ENCODE assay signal across 18 cellular contexts in the genomic region with DNA sequence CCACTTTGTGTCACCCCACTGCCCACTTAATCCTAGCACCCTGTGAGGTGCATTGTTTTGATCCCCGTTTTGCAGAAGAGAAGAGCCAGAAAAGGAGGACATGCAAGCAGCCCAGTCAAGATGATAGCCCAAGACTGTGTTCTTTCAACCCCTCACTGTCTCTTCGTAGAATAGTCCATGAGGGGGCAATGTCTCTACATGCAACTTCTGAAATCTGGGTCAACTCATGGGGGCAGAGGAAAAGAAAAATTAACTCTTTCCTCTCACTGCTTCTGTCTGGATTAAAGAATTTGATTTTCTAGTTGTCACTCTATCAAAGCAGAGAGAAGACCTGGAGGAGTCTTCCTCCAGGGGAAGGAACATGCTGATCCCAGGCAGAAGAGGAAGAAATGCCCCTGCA.
DNase-seq lines count a peak whose midpoint lies in the region; ATAC-seq and TF ChIP-seq lines count a peak whose summit lies in the region.
"Had no signal": no experiment of that assay in that cellular context is flagged by ENCODE, and none has a peak within 500 bp of the region (broad histone marks: within the 10 kb centered on the region; RNA-seq: fewer than 3 reads in every experiment).

No MANE protein-coding gene starts in this region.

- H3K23ac ChIP-seq in H9 (ENCODE audit: insufficient read length, low read depth, low read length): no peak overlapping the region

- POLR2A ChIA-PET in Panc1 (lab: Charles Lee): no interaction called here
- POLR2A ChIA-PET in CD8-positive, alpha-beta memory T cell (lab: Charles Lee): no interaction called here

- H3K4me3 ChIP-seq in Panc1 (ENCODE audit: low read depth in 2 of 2, low read length in 2 of 2) (no peak overlapping the region), epithelial cell of proximal tubule (ENCODE audit: low read depth, low read length) (no peak overlapping the region), osteoblast (ENCODE audit: insufficient read depth, low read length) (no peak overlapping the region)
- H3K4me3 ChIP-seq in CD8-positive, alpha-beta memory T cell (ENCODE audit: low read length): no peak overlapping the region

- no peak overlapping the region for H2AK5ac ChIP-seq in H9 (ENCODE audit: insufficient read length, low read length)

- no peaks in the 10 kb centered on the region for H4K20me1 ChIP-seq in H9 (ENCODE audit: control insufficient read depth, insufficient read depth, insufficient read length)
- no peaks in the 10 kb centered on the region for H4K20me1 ChIP-seq in osteoblast (ENCODE audit: insufficient read depth, low read length)

- H3T11ph ChIP-seq in H9 (ENCODE audit: low read length): no peak overlapping the region

- H2AFZ ChIP-seq in H9 (ENCODE audit: low read length) (no peak overlapping the region), osteoblast (ENCODE audit: low read length) (no peak overlapping the region)

- no peak overlapping the region for H3K4me3 Mint-ChIP-seq in H9
- H3K4me3 Mint-ChIP-seq in activated T-cell treated with anti-CD3 and anti-CD28 coated beads, Interleukin-2, amount 50 U/mL, for 72 hours: no peak overlapping the region
- H3K4me3 Mint-ChIP-seq in CD8-positive, alpha-beta memory T cell: no peak overlapping the region
- H3K4me3 Mint-ChIP-seq: CD4-positive, alpha-beta T cell had no signal

- no peaks in the 10 kb centered on the region for H3K27me3 Mint-ChIP-seq in H9 (ENCODE audit: low read depth)
- H3K27me3 Mint-ChIP-seq in activated T-cell treated with anti-CD3 and anti-CD28 coated beads, Interleukin-2, amount 50 U/mL, for 72 hours (ENCODE audit: low read depth): peaks cover 5% of the 10 kb centered on the region
- peaks cover 4% of the 10 kb centered on the region in 2 donors for H3K27me3 Mint-ChIP-seq in CD8-positive, alpha-beta memory T cell

- H3K36me3 Mint-ChIP-seq in H9 (ENCODE audit: insufficient read depth in 1 of 3, low read depth in 3 of 3): peaks cover 0 to under 1% (median 0%) of the 10 kb centered on the region in 3 experiments; a peak in 1 of 7 replicates
- no peaks in the 10 kb centered on the region for H3K36me3 Mint-ChIP-seq in activated T-cell treated with anti-CD3 and anti-CD28 coated beads, Interleukin-2, amount 50 U/mL, for 72 hours (ENCODE audit: insufficient read depth in 2 of 2)
- no peaks in the 10 kb centered on the region for H3K36me3 Mint-ChIP-seq in CD8-positive, alpha-beta memory T cell

- no peak overlapping the region for H2BK120ac ChIP-seq in H9 (ENCODE audit: low read depth, low read length, poor library complexity, severe bottlenecking)

- H2BK5ac ChIP-seq in H9 (ENCODE audit: insufficient read length, low read length): no peak overlapping the region

- H3K14ac ChIP-seq in H9 (ENCODE audit: insufficient read depth, low read length): no peak overlapping the region

- H3K27me3 ChIP-seq in H9 (ENCODE audit: insufficient read depth, low read length) (no peaks in the 10 kb centered on the region), Panc1 (ENCODE audit: control insufficient read depth, insufficient read depth, low read length) (no peaks in the 10 kb centered on the region; the same call in 1 of the 2 replicates), osteoblast (ENCODE audit: insufficient read depth, low read length) (no peaks in the 10 kb centered on the region)
- H3K27me3 ChIP-seq in CD8-positive, alpha-beta memory T cell (ENCODE audit: insufficient read depth, low read length, poor library complexity, severe bottlenecking): no peaks in the 10 kb centered on the region
- H3K27me3 ChIP-seq: BE2C had no signal

- no peak overlapping the region for H3K9ac ChIP-seq in H9 (ENCODE audit: extremely low read depth, insufficient read length, low read length)

- H3K9me3 Mint-ChIP-seq in H9: no peaks in the 10 kb centered on the region; a peak in 2 of 5 replicates
- peaks cover 2 to 5% of the 10 kb centered on the region in 2 donors for H3K9me3 Mint-ChIP-seq in activated T-cell treated with anti-CD3 and anti-CD28 coated beads, Interleukin-2, amount 50 U/mL, for 72 hours
- H3K9me3 Mint-ChIP-seq in CD8-positive, alpha-beta memory T cell: peaks cover 2 to 12% (median 7%) of the 10 kb centered on the region in 5 donors

- H3K4ac ChIP-seq in H9 (ENCODE audit: low read depth, low read length): no peak overlapping the region

- no peaks in the 10 kb centered on the region for H3K79me1 ChIP-seq in H9 (ENCODE audit: insufficient read depth, low read depth, low read length, poor library complexity, severe bottlenecking)

- no peaks in the 10 kb centered on the region for H3K79me2 ChIP-seq in H9 (ENCODE audit: insufficient read depth, low read length)
- no peaks in the 10 kb centered on the region for H3K79me2 ChIP-seq in osteoblast (ENCODE audit: insufficient read depth, low read length)

- H3K4me2 ChIP-seq in H9 (ENCODE audit: insufficient read depth, insufficient read length, low read length) (no peak overlapping the region), osteoblast (ENCODE audit: insufficient read depth, low read length) (no peak overlapping the region)

- no peak overlapping the region for H4K91ac ChIP-seq in H9 (ENCODE audit: insufficient read length, low read depth, low read length)

- no peak overlapping the region for H2BK20ac ChIP-seq in H9 (ENCODE audit: low read depth, low read length, poor library complexity, severe bottlenecking)

- peaks cover 6% of the 10 kb centered on the region for H3K4me1 ChIP-seq in H9 (ENCODE audit: insufficient read depth, low read length)
- H3K4me1 ChIP-seq in Panc1 (ENCODE audit: control insufficient read depth, insufficient read depth, low read length): no peaks in the 10 kb centered on the region
- no peaks in the 10 kb centered on the region for H3K4me1 ChIP-seq in osteoblast (ENCODE audit: insufficient read depth, low read length)
- H3K4me1 ChIP-seq in CD8-positive, alpha-beta memory T cell (ENCODE audit: insufficient read depth, low read length): no peaks in the 10 kb centered on the region
- H3K4me1 ChIP-seq: BE2C had no signal

- ATAC-seq in Panc1: no peak
- ATAC-seq in activated T-cell treated with anti-CD3 and anti-CD28 coated beads, Interleukin-2, amount 50 U/mL, for 72 hours (replicated peaks in 1 of 2): no peak

- no peak overlapping the region for H2BK12ac ChIP-seq in H9 (ENCODE audit: insufficient read length, low read depth, low read length)

- no peak overlapping the region for H3K27ac Mint-ChIP-seq in H9
- no peak overlapping the region for H3K27ac Mint-ChIP-seq in activated T-cell treated with anti-CD3 and anti-CD28 coated beads, Interleukin-2, amount 50 U/mL, for 72 hours
- no peak overlapping the region for H3K27ac Mint-ChIP-seq in CD8-positive, alpha-beta memory T cell
- H3K27ac Mint-ChIP-seq: CD4-positive, alpha-beta T cell had no signal

- no CpG with 5 or more reads among the region's 2 CpGs for WGBS in H9 (ENCODE audit: extremely low coverage, insufficient read length, low lambda C conversion rate)

- no peak overlapping the region for H4K8ac ChIP-seq in H9 (replicated peaks; ENCODE audit: insufficient read length, low read depth, low read length)

- H3K9me3 ChIP-seq in H9 (ENCODE audit: control insufficient read depth, low read depth, low read length) (no peaks in the 10 kb centered on the region), Panc1 (ENCODE audit: control insufficient read depth, insufficient read depth, low read depth, low read length) (no peaks in the 10 kb centered on the region), osteoblast (ENCODE audit: low read depth, low read length) (no peaks in the 10 kb centered on the region)
- no peaks in the 10 kb centered on the region for H3K9me3 ChIP-seq in CD8-positive, alpha-beta memory T cell (ENCODE audit: low read length)
- H3K9me3 ChIP-seq: BE2C had no signal

- H3K4me1 Mint-ChIP-seq in H9: peaks cover 20 to 29% of the 10 kb centered on the region in 2 experiments
- no peaks in the 10 kb centered on the region for H3K4me1 Mint-ChIP-seq in activated T-cell treated with anti-CD3 and anti-CD28 coated beads, Interleukin-2, amount 50 U/mL, for 72 hours (ENCODE audit: low read depth)
- peaks cover 0 to 3% (median 0%) of the 10 kb centered on the region in 3 donors for H3K4me1 Mint-ChIP-seq in CD8-positive, alpha-beta memory T cell

- H3K23me2 ChIP-seq in H9 (ENCODE audit: insufficient read length, low read depth, low read length, poor library complexity, severe bottlenecking): no peaks in the 10 kb centered on the region

- no peak overlapping the region for H3K27ac ChIP-seq in H9 (ENCODE audit: insufficient read length, low read depth, low read length)
- H3K27ac ChIP-seq in Panc1 (ENCODE audit: low read length): no peak overlapping the region
- H3K27ac ChIP-seq in osteoblast (ENCODE audit: low read depth, low read length): no peak overlapping the region
- no peak overlapping the region for H3K27ac ChIP-seq in CD8-positive, alpha-beta memory T cell (ENCODE audit: low read depth, low read length)
- H3K27ac ChIP-seq: HL-60 had no signal

- intact Hi-C loops in Panc1 (cut with micrococcal nuclease; ENCODE audit: unreplicated experiment): no loop called here

- no peak overlapping the region for H4K5ac ChIP-seq in H9 (ENCODE audit: insufficient read length, low read depth, low read length)

- no peak overlapping the region for H3K18ac ChIP-seq in H9 (ENCODE audit: insufficient read length, low read depth, low read length)

- no peak overlapping the region for H2BK15ac ChIP-seq in H9 (ENCODE audit: low read depth, low read length)

- DNase-seq in H9 (no peak), Panc1 (ENCODE audit: low read depth, low spot score) (no peak), epithelial cell of proximal tubule (ENCODE audit: low read depth) (no peak), osteoblast (ENCODE audit: insufficient read length, low spot score, missing footprints) (no peak), amniotic stem cell (lab: John Stamatoyannopoulos, UW) (no peak)
- no peak for DNase-seq in activated T-cell treated with anti-CD3 and anti-CD28 coated beads, Interleukin-2, amount 50 U/mL, for 72 hours
- DNase-seq in CD8-positive, alpha-beta memory T cell: no peak
- DNase-seq: BE2C; Calu3; CD4-positive, alpha-beta T cell; HCEC 1CT; NCI-H1417; NCI-H187 treated with DMSO at 0.1 percent for 48 hours; NCI-H2171 treated with DMSO at 0.1 percent for 48 hours; NCI-H446 treated with DMSO at 0.1 percent for 48 hours; NCI-H774; SHP77 had no signal

- no peak overlapping the region for H3K56ac ChIP-seq in H9 (ENCODE audit: insufficient read length, low read depth, low read length)

- no peaks in the 10 kb centered on the region for H3K36me3 ChIP-seq in Panc1 (ENCODE audit: control insufficient read depth, insufficient read depth, low read length)
- H3K36me3 ChIP-seq in osteoblast (ENCODE audit: insufficient read depth, low read length): no peaks in the 10 kb centered on the region
- H3K36me3 ChIP-seq in CD8-positive, alpha-beta memory T cell (ENCODE audit: insufficient read depth, low read length): no peaks in the 10 kb centered on the region
- H3K36me3 ChIP-seq: BE2C had no signal

- in situ Hi-C loops in Panc1 (cut with HindIII; ENCODE audit: low pct_unique_long_range_greater_than_20kb, low sequenced_read_pairs): no loop called here

- TF ChIP-seq CTCF in H9 (conservative IDR thresholded peaks at IDR 0.05): peak; percentile 48; the same call in 2 of the 3 replicates
- TF ChIP-seq CTCF in Panc1 (IDR thresholded peaks at IDR 0.05): peak; percentile 17; the same call in 1 of the 2 replicates
- peak; percentile 9 for TF ChIP-seq CTCF in epithelial cell of proximal tubule (conservative IDR thresholded peaks at IDR 0.05; ENCODE audit: low read depth, low read length)
- peak; percentile 33 for TF ChIP-seq CTCF in osteoblast (IDR thresholded peaks at IDR 0.05; ENCODE audit: extremely low read depth, low read depth, low read length)

- CTCF ChIA-PET in Panc1 (lab: Charles Lee): interaction anchor here (0.5 kb wide), 1 partner anchor 1524 kb away, joined by 8 read pairs; no protein-coding TSS in a partner anchor
- CTCF ChIA-PET in CD8-positive, alpha-beta memory T cell (lab: Charles Lee): no interaction called here

- no TSS peak for BruUV-seq in Panc1 (replicated peaks; lab: Mats Ljungman, UMichigan)
